ENCODE assay signal across 24 cellular contexts in genomic region chr7:4722308-4722707, GRCh38. TPM values are rescaled to one million over a fixed set of nuclear protein-coding genes. Genes with fewer than 3 reads are reported as not detected.
A peak's percentile ranks its signal among the peaks of the same experiment; 100 is the strongest.
DNase-seq lines count a peak whose midpoint lies in the region; ATAC-seq and TF ChIP-seq lines count a peak whose summit lies in the region.
"Had no signal": no experiment of that assay in that cellular context is flagged by ENCODE, and none has a peak within 500 bp of the region (broad histone marks: within the 10 kb centered on the region; RNA-seq: fewer than 3 reads in every experiment).

No MANE protein-coding gene starts in this region.

- no peaks in the 10 kb centered on the region for H3K9me3 Mint-ChIP-seq in natural killer cell
- no peaks in the 10 kb centered on the region for H3K9me3 Mint-ChIP-seq in natural killer cell treated with Interleukin-12 subunit alpha and Interleukin-12 subunit beta and Interleukin-15 and Interleukin-18, amount 100 ng/mL, for 72 hours
- no peaks in the 10 kb centered on the region for H3K9me3 Mint-ChIP-seq in activated CD4-positive, alpha-beta memory T cell treated with anti-CD3 and anti-CD28 coated beads, Interleukin-2, amount 10 ng/mL, durations not matched to agents 7 days and 5 days
- H3K9me3 Mint-ChIP-seq: CD4-positive, alpha-beta T cell had no signal

- CTCF ChIA-PET in activated CD4-positive, alpha-beta memory T cell treated with anti-CD3 and anti-CD28 coated beads, Interleukin-2, amount 10 ng/mL, durations not matched to agents 7 days and 5 days (lab: Charles Lee): no interaction called here

- no peak for ATAC-seq in natural killer cell
- no peak for ATAC-seq in natural killer cell treated with Interleukin-12 subunit alpha and Interleukin-12 subunit beta and Interleukin-15 and Interleukin-18, amount 100 ng/mL, for 72 hours
- ATAC-seq in gastrocnemius medialis: no peak
- ATAC-seq in GM21423 (IDR thresholded peaks at IDR 0.05; ENCODE audit: unreplicated experiment): no peak
- ATAC-seq: GM12878 had no signal

- H3K36me3 Mint-ChIP-seq in natural killer cell: no peaks in the 10 kb centered on the region
- no peaks in the 10 kb centered on the region for H3K36me3 Mint-ChIP-seq in natural killer cell treated with Interleukin-12 subunit alpha and Interleukin-12 subunit beta and Interleukin-15 and Interleukin-18, amount 100 ng/mL, for 72 hours
- H3K36me3 Mint-ChIP-seq in activated CD4-positive, alpha-beta memory T cell treated with anti-CD3 and anti-CD28 coated beads, Interleukin-2, amount 10 ng/mL, durations not matched to agents 7 days and 5 days (ENCODE audit: low read depth): no peaks in the 10 kb centered on the region

- no peaks in the 10 kb centered on the region for H3K9me3 ChIP-seq in gastrocnemius medialis
- H3K9me3 ChIP-seq: Caco-2, SJSA1 had no signal

- in situ Hi-C loops in gastrocnemius medialis (cut with MboI; ENCODE audit: low sequenced_read_pairs in 4 of 4): no loop called here

- intact Hi-C loops in natural killer cell (cut with micrococcal nuclease): no loop called here
- intact Hi-C loops in gastrocnemius medialis (cut with DNase I; ENCODE audit: low total_unique reads): no loop called here

- peaks cover 31 to 48% of the 10 kb centered on the region in 2 donors for H3K4me1 Mint-ChIP-seq in natural killer cell
- peaks cover 26 to 40% of the 10 kb centered on the region in 2 donors for H3K4me1 Mint-ChIP-seq in natural killer cell treated with Interleukin-12 subunit alpha and Interleukin-12 subunit beta and Interleukin-15 and Interleukin-18, amount 100 ng/mL, for 72 hours (ENCODE audit: low read depth in 2 of 2)
- peaks cover 28% of the 10 kb centered on the region for H3K4me1 Mint-ChIP-seq in activated CD4-positive, alpha-beta memory T cell treated with anti-CD3 and anti-CD28 coated beads, Interleukin-2, amount 10 ng/mL, durations not matched to agents 7 days and 5 days

- H3K4me3 Mint-ChIP-seq in natural killer cell: peak overlapping the region; percentile 35
- H3K4me3 Mint-ChIP-seq in natural killer cell treated with Interleukin-12 subunit alpha and Interleukin-12 subunit beta and Interleukin-15 and Interleukin-18, amount 100 ng/mL, for 72 hours: no peak overlapping the region
- no peak overlapping the region for H3K4me3 Mint-ChIP-seq in activated CD4-positive, alpha-beta memory T cell treated with anti-CD3 and anti-CD28 coated beads, Interleukin-2, amount 10 ng/mL, durations not matched to agents 7 days and 5 days
- H3K4me3 Mint-ChIP-seq: CD4-positive, alpha-beta T cell had no signal

- DNase-seq in natural killer cell (no peak), gastrocnemius medialis (no peak), NCI-H1417 treated with DMSO at 0.1 percent for 48 hours (lab: John Stamatoyannopoulos, UW) (no peak)
- DNase-seq in natural killer cell treated with Interleukin-12 subunit alpha and Interleukin-12 subunit beta and Interleukin-15 and Interleukin-18, amount 100 ng/mL, for 72 hours (ENCODE audit: low spot score): no peak
- DNase-seq in activated CD4-positive, alpha-beta memory T cell treated with anti-CD3 and anti-CD28 coated beads, Interleukin-2, amount 10 ng/mL, durations not matched to agents 7 days and 5 days: no peak
- DNase-seq: Caco-2; CD4-positive, alpha-beta T cell; DMS 273 treated with DMSO at 0.1 percent for 48 hours; DMS79; EL; GDM1; HCEC 1CT; NCI-H1092; NCI-H1436; NCI-H1930; NCI-H2107; NCI-H446; NCI-H526 treated with DMSO at 0.1 percent for 48 hours; PC-9; Right ventricle myocardium superior had no signal

- no peak overlapping the region for H3K27ac Mint-ChIP-seq in natural killer cell
- no peak overlapping the region for H3K27ac Mint-ChIP-seq in natural killer cell treated with Interleukin-12 subunit alpha and Interleukin-12 subunit beta and Interleukin-15 and Interleukin-18, amount 100 ng/mL, for 72 hours
- H3K27ac Mint-ChIP-seq in activated CD4-positive, alpha-beta memory T cell treated with anti-CD3 and anti-CD28 coated beads, Interleukin-2, amount 10 ng/mL, durations not matched to agents 7 days and 5 days: no peak overlapping the region
- H3K27ac Mint-ChIP-seq: CD4-positive, alpha-beta T cell had no signal

- TF ChIP-seq CTCF in natural killer cell (IDR thresholded peaks at IDR 0.05): no peak
- no peak for TF ChIP-seq CTCF in gastrocnemius medialis (IDR thresholded peaks at IDR 0.05 in 4 of 5, conservative IDR thresholded peaks at IDR 0.05 in 1 of 5)

- H3K27me3 Mint-ChIP-seq in natural killer cell (ENCODE audit: low read depth in 2 of 2): no peaks in the 10 kb centered on the region
- no peaks in the 10 kb centered on the region for H3K27me3 Mint-ChIP-seq in natural killer cell treated with Interleukin-12 subunit alpha and Interleukin-12 subunit beta and Interleukin-15 and Interleukin-18, amount 100 ng/mL, for 72 hours
- H3K27me3 Mint-ChIP-seq in activated CD4-positive, alpha-beta memory T cell treated with anti-CD3 and anti-CD28 coated beads, Interleukin-2, amount 10 ng/mL, durations not matched to agents 7 days and 5 days: no peaks in the 10 kb centered on the region
- H3K27me3 Mint-ChIP-seq: CD4-positive, alpha-beta T cell had no signal

- H3K27ac ChIP-seq in cingulate gyrus (ENCODE audit: low read depth, low read length): peak overlapping the region; percentile 85
- H3K27ac ChIP-seq in gastrocnemius medialis: peak overlapping the region; percentile 19 to 95 (median 42)
- H3K27ac ChIP-seq: PC-9, SJSA1 had no signal

- no peak overlapping the region for H3K4me3 ChIP-seq in gastrocnemius medialis
- H3K4me3 ChIP-seq: GM12878, PC-9, SJSA1 had no signal

- H3K27me3 ChIP-seq in gastrocnemius medialis: no peaks in the 10 kb centered on the region
- H3K27me3 ChIP-seq: SJSA1 had no signal

- POLR2A ChIA-PET in activated CD4-positive, alpha-beta memory T cell treated with anti-CD3 and anti-CD28 coated beads, Interleukin-2, amount 10 ng/mL, durations not matched to agents 7 days and 5 days (lab: Charles Lee): no interaction called here

- peaks cover 31 to 48% of the 10 kb centered on the region in 2 donors for H3K4me1 ChIP-seq in gastrocnemius medialis
- H3K4me1 ChIP-seq: Caco-2 had no signal

- no peak for TF ChIP-seq POLR2A in gastrocnemius medialis (IDR thresholded peaks at IDR 0.05)

- no peaks in the 10 kb centered on the region for H3K36me3 ChIP-seq in gastrocnemius medialis

RNA-seq across cellular contexts. Expression of gene FOXK1, which starts 40.2 kb away (rescaled TPM):
- 10 to 100 TPM; 51.6 to 59.7 (median 55.3) TPM for total RNA-seq in natural killer cell
- 10 to 100 TPM; 35.6 to 48.1 TPM for total RNA-seq in natural killer cell treated with Interleukin-12 subunit alpha and Interleukin-12 subunit beta and Interleukin-15 and Interleukin-18, amount 100 ng/mL, for 72 hours
- total RNA-seq in gastrocnemius medialis: 10 to 100 TPM in 3 of 4 donors, 1 to 10 TPM in 1; 9.8 to 43.6 (median 18.8) TPM
- 10 to 100 TPM; 32.7 to 33.2 TPM for total RNA-seq in activated CD4-positive, alpha-beta memory T cell treated with anti-CD3 and anti-CD28 coated beads, Interleukin-2, amount 10 ng/mL, durations not matched to agents 7 days and 5 days

RNA-seq across cellular contexts. Expression of gene AP5Z1, which starts 53.1 kb away (rescaled TPM):
- total RNA-seq in natural killer cell (100 to 1,000 TPM; 140 to 156 (median 143) TPM), gastrocnemius medialis (10 to 100 TPM; 10.2 to 18.1 (median 14.6) TPM)
- total RNA-seq in natural killer cell treated with Interleukin-12 subunit alpha and Interleukin-12 subunit beta and Interleukin-15 and Interleukin-18, amount 100 ng/mL, for 72 hours: 10 to 100 TPM; 87.3 to 99.4 TPM
- total RNA-seq in activated CD4-positive, alpha-beta memory T cell treated with anti-CD3 and anti-CD28 coated beads, Interleukin-2, amount 10 ng/mL, durations not matched to agents 7 days and 5 days: 10 to 100 TPM; 57.5 to 60.6 TPM
